ENCODE assay signal across 1 cellular context in genomic region chr13:99991806-99992242, GRCh38.
TF ChIP-seq lines count a peak whose summit lies in the region.

No MANE protein-coding gene starts in this region.

TF ChIP-seq in WTC11, 78 proteins besides CTCF, POLR2A, EP300 and RAD21 (continued from another document):
- TF ChIP-seq E2F5 (CRISPR knock-in tag; IDR thresholded peaks at IDR 0.05): peak; percentile 57; the same call in 1 of the 2 replicates
